In the genomic region with DNA sequence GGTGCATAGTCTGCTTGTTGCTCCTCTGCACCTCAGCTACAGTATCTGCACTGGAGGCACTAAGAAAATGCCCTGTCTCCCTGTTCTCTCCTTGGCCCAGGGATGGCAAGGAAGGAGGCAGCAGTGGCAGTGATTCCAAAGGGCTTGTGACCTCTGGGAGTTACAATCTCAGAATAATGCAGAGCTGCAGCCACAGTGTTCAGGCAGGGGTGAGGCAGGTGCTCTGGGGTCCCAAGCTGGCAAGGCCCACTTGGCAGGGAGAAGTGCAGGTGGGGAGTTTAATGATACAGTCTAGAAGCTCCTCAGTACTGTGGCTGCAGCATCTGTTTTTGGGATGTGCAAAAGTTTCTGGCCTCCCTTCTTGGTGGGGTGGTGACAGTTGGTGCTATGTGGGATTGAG, we compare ENCODE assay signal across 9 cellular contexts.
"Had no signal": no experiment of that assay in that cellular context is flagged by ENCODE, and none has a peak within 500 bp of the region (broad histone marks: within the 10 kb centered on the region; RNA-seq: fewer than 3 reads in every experiment).

No MANE protein-coding gene starts in this region.

- H2AFZ ChIP-seq: GM23248, GM23338 had no signal

- H3K4me3 ChIP-seq: GM23248, GM23338, HAP-1 had no signal

- H3K9me3 ChIP-seq: HAP-1 had no signal

- H3K4me2 ChIP-seq: GM23338 had no signal

- ATAC-seq: HCT116 had no signal

- H3K36me3 ChIP-seq: HAP-1 had no signal

- H3K27ac ChIP-seq: GM23248 had no signal

- H3K9ac ChIP-seq: GM23248 had no signal

- DNase-seq: GM23248, GOT3, H7, H9, HCEC 1CT, HFFc6 had no signal

- H3K4me1 ChIP-seq: HAP-1 had no signal
